1 cellular context compared by ENCODE assay signal in the genomic region with DNA sequence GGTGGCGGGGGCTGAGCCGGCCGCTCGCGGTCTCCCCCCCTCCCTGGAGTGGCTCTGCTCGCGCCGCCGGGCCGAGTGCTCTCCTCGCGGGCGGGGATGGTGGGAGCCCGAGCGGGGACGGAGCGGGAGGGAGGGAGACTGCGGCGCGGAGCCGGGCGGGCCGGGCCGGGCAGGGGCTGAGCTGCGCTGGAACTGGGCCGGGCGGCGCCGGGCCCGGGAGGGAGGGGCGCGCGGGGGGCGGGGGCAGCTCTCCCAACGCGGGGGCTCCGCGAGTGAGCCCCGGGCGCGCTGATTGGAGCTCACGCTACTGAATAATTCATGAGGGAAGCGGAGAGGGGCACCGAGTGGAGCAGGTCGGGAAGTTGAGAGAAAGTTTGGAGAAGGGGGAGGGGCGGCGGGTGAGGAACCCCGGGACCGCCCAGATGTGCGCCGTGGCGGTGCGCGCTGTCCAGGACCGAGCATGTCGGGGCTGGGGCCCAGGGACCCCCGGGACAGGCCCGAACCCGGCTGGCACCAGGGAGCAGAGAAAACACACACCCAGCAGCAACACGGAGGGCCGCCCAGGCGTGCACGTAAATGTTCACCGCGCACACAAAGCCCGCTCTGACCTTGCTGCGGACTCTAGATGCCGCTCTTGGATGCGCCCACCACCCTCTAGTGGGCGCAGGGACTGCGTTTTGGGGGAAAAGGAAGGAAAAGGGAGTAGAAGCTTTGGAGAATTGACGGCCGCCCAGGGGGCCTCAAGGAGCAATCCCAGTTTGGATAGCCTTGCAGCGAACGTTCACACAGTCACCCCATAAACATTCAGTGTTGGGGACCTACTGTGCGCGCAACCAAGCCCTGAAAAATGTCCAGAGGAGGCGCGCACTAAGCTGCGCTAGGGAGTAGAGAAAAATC.
A peak's percentile ranks its signal among the peaks of the same experiment; 100 is the strongest.
TF ChIP-seq lines count a peak whose summit lies in the region.

A gene (minus strand): TSS at position 194 of the 897 bp plus-strand sequence. CDS start 493 bp downstream, outside the sequence.

TF ChIP-seq in K562, 482 proteins besides CTCF, POLR2A, EP300 and RAD21 (continued from another document and continues in another):
- TF ChIP-seq, protein P1, sequence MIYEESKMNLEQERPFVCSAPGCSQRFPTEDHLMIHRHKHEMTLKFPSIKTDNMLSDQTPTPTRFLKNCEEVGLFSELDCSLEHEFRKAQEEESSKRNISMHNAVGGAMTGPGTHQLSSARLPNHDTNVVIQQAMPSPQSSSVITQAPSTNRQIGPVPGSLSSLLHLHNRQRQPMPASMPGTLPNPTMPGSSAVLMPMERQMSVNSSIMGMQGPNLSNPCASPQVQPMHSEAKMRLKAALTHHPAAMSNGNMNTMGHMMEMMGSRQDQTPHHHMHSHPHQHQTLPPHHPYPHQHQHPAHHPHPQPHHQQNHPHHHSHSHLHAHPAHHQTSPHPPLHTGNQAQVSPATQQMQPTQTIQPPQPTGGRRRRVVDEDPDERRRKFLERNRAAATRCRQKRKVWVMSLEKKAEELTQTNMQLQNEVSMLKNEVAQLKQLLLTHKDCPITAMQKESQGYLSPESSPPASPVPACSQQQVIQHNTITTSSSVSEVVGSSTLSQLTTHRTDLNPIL (CRISPR knock-in tag; IDR thresholded peaks at IDR 0.05), result no peak
- TF ChIP-seq ZKSCAN8 (CRISPR knock-in tag; IDR thresholded peaks at IDR 0.05) (no peak), KHSRP (IDR thresholded peaks at IDR 0.05) (no peak), MXI1 (IDR thresholded peaks at IDR 0.05; ENCODE audit: low read depth, low read length) (no peak), ZNF778 (CRISPR knock-in tag; IDR thresholded peaks at IDR 0.05) (no peak), SP1 (CRISPR knock-in tag; IDR thresholded peaks at IDR 0.05) (peak; percentile 66; the same call in 1 of the 2 replicates), RFX5 (IDR thresholded peaks at IDR 0.05; ENCODE audit: low read depth, low read length) (no peak), RBM39 (optimal IDR thresholded peaks at IDR 0.05; ENCODE audit: low read depth, low read length) (no peak), ETV5 (CRISPR knock-in tag; IDR thresholded peaks at IDR 0.05; ENCODE audit: low read depth) (peak; percentile 61), NFE2 (IDR thresholded peaks at IDR 0.05; ENCODE audit: low read depth) (no peak), HSF4 (CRISPR knock-in tag; IDR thresholded peaks at IDR 0.05; ENCODE audit: borderline replicate concordance) (no peak), HDAC3 (IDR thresholded peaks at IDR 0.05; ENCODE audit: borderline replicate concordance, partially characterized antibody) (no peak), RBM25 (IDR thresholded peaks at IDR 0.05; ENCODE audit: low read depth, low read length, severe bottlenecking) (no peak), ZSCAN32 (CRISPR knock-in tag; IDR thresholded peaks at IDR 0.05) (0 out of 2 replicates have a peak, but pooled peaks have one; percentile 22), HCFC1 (IDR thresholded peaks at IDR 0.05; ENCODE audit: low read depth, low read length) (0 out of 2 replicates have a peak, but pooled peaks have one; percentile 2), HNRNPUL1 (IDR thresholded peaks at IDR 0.05; ENCODE audit: low read length) (no peak), GABPB1 (CRISPR knock-in tag; IDR thresholded peaks at IDR 0.05) (no peak; the same call in 1 of the 2 replicates), CBX8 (IDR thresholded peaks at IDR 0.05; ENCODE audit: borderline replicate concordance, extremely low read depth, low read depth, low read length, poor library complexity, severe bottlenecking) (no peak), ZNF174 (CRISPR knock-in tag; IDR thresholded peaks at IDR 0.05) (no peak), HDGF (IDR thresholded peaks at IDR 0.05) (no peak), ZNF124 (CRISPR knock-in tag; IDR thresholded peaks at IDR 0.05) (no peak), PML (IDR thresholded peaks at IDR 0.05; ENCODE audit: low read length) (peak; percentile 58; the same call in 1 of the 2 replicates), RBM17 (IDR thresholded peaks at IDR 0.05; ENCODE audit: borderline replicate concordance, low read depth, low read length) (no peak), KAT7 (CRISPR knock-in tag; IDR thresholded peaks at IDR 0.05; ENCODE audit: borderline replicate concordance) (peak; percentile 96), TBP (optimal IDR thresholded peaks at IDR 0.05; ENCODE audit: low read depth, low read length) (peak; percentile 45), ZNF583 (CRISPR knock-in tag; IDR thresholded peaks at IDR 0.05) (0 out of 2 replicates have a peak, but pooled peaks have one; percentile 61), TAF9B (IDR thresholded peaks at IDR 0.05; ENCODE audit: partially characterized antibody) (no peak), XRCC4 (IDR thresholded peaks at IDR 0.05; ENCODE audit: extremely low read depth, insufficient read depth, insufficient read length) (no peak), FUS (optimal IDR thresholded peaks at IDR 0.05; ENCODE audit: low read depth, low read length) (no peak), DNMT1 (IDR thresholded peaks at IDR 0.05) (no peak), POLR2H (tag; IDR thresholded peaks at IDR 0.05; ENCODE audit: low read depth) (no peak), ZNF23 (CRISPR knock-in tag; IDR thresholded peaks at IDR 0.05) (no peak), SMC3 (conservative IDR thresholded peaks at IDR 0.05; ENCODE audit: insufficient read depth, low read depth, low read length) (0 out of 2 replicates have a peak, but pooled peaks have one; percentile 10), ZNF274 (IDR thresholded peaks at IDR 0.05; ENCODE audit: borderline replicate concordance, low read depth, low read length) (no peak)
- TF ChIP-seq, protein P2, sequence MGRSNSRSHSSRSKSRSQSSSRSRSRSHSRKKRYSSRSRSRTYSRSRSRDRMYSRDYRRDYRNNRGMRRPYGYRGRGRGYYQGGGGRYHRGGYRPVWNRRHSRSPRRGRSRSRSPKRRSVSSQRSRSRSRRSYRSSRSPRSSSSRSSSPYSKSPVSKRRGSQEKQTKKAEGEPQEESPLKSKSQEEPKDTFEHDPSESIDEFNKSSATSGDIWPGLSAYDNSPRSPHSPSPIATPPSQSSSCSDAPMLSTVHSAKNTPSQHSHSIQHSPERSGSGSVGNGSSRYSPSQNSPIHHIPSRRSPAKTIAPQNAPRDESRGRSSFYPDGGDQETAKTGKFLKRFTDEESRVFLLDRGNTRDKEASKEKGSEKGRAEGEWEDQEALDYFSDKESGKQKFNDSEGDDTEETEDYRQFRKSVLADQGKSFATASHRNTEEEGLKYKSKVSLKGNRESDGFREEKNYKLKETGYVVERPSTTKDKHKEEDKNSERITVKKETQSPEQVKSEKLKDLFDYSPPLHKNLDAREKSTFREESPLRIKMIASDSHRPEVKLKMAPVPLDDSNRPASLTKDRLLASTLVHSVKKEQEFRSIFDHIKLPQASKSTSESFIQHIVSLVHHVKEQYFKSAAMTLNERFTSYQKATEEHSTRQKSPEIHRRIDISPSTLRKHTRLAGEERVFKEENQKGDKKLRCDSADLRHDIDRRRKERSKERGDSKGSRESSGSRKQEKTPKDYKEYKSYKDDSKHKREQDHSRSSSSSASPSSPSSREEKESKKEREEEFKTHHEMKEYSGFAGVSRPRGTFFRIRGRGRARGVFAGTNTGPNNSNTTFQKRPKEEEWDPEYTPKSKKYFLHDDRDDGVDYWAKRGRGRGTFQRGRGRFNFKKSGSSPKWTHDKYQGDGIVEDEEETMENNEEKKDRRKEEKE (IDR thresholded peaks at IDR 0.05; ENCODE audit: borderline replicate concordance in 1 of 2, control insufficient read depth in 1 of 2, low read depth in 2 of 2, low read length in 1 of 2), result no peak
- TF ChIP-seq, protein P3, sequence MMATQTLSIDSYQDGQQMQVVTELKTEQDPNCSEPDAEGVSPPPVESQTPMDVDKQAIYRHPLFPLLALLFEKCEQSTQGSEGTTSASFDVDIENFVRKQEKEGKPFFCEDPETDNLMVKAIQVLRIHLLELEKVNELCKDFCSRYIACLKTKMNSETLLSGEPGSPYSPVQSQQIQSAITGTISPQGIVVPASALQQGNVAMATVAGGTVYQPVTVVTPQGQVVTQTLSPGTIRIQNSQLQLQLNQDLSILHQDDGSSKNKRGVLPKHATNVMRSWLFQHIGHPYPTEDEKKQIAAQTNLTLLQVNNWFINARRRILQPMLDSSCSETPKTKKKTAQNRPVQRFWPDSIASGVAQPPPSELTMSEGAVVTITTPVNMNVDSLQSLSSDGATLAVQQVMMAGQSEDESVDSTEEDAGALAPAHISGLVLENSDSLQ (IDR thresholded peaks at IDR 0.05), result no peak
- TF ChIP-seq, protein P4, sequence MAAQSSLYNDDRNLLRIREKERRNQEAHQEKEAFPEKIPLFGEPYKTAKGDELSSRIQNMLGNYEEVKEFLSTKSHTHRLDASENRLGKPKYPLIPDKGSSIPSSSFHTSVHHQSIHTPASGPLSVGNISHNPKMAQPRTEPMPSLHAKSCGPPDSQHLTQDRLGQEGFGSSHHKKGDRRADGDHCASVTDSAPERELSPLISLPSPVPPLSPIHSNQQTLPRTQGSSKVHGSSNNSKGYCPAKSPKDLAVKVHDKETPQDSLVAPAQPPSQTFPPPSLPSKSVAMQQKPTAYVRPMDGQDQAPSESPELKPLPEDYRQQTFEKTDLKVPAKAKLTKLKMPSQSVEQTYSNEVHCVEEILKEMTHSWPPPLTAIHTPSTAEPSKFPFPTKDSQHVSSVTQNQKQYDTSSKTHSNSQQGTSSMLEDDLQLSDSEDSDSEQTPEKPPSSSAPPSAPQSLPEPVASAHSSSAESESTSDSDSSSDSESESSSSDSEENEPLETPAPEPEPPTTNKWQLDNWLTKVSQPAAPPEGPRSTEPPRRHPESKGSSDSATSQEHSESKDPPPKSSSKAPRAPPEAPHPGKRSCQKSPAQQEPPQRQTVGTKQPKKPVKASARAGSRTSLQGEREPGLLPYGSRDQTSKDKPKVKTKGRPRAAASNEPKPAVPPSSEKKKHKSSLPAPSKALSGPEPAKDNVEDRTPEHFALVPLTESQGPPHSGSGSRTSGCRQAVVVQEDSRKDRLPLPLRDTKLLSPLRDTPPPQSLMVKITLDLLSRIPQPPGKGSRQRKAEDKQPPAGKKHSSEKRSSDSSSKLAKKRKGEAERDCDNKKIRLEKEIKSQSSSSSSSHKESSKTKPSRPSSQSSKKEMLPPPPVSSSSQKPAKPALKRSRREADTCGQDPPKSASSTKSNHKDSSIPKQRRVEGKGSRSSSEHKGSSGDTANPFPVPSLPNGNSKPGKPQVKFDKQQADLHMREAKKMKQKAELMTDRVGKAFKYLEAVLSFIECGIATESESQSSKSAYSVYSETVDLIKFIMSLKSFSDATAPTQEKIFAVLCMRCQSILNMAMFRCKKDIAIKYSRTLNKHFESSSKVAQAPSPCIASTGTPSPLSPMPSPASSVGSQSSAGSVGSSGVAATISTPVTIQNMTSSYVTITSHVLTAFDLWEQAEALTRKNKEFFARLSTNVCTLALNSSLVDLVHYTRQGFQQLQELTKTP (IDR thresholded peaks at IDR 0.05; ENCODE audit: low read depth in 1 of 2, partially characterized antibody in 2 of 2), result peak in 1 of 2 experiments; percentile 28
- TF ChIP-seq, protein P5, sequence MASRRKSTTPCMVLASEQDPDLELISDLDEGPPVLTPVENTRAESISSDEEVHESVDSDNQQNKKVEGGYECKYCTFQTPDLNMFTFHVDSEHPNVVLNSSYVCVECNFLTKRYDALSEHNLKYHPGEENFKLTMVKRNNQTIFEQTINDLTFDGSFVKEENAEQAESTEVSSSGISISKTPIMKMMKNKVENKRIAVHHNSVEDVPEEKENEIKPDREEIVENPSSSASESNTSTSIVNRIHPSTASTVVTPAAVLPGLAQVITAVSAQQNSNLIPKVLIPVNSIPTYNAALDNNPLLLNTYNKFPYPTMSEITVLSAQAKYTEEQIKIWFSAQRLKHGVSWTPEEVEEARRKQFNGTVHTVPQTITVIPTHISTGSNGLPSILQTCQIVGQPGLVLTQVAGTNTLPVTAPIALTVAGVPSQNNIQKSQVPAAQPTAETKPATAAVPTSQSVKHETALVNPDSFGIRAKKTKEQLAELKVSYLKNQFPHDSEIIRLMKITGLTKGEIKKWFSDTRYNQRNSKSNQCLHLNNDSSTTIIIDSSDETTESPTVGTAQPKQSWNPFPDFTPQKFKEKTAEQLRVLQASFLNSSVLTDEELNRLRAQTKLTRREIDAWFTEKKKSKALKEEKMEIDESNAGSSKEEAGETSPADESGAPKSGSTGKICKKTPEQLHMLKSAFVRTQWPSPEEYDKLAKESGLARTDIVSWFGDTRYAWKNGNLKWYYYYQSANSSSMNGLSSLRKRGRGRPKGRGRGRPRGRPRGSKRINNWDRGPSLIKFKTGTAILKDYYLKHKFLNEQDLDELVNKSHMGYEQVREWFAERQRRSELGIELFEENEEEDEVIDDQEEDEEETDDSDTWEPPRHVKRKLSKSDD (conservative IDR thresholded peaks at IDR 0.05; ENCODE audit: low read length), result no peak
- TF ChIP-seq, protein P6, sequence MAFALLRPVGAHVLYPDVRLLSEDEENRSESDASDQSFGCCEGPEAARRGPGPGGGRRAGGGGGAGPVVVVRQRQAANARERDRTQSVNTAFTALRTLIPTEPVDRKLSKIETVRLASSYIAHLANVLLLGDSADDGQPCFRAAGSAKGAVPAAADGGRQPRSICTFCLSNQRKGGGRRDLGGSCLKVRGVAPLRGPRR (CRISPR knock-in tag; IDR thresholded peaks at IDR 0.05), result no peak
- TF ChIP-seq, protein P7, sequence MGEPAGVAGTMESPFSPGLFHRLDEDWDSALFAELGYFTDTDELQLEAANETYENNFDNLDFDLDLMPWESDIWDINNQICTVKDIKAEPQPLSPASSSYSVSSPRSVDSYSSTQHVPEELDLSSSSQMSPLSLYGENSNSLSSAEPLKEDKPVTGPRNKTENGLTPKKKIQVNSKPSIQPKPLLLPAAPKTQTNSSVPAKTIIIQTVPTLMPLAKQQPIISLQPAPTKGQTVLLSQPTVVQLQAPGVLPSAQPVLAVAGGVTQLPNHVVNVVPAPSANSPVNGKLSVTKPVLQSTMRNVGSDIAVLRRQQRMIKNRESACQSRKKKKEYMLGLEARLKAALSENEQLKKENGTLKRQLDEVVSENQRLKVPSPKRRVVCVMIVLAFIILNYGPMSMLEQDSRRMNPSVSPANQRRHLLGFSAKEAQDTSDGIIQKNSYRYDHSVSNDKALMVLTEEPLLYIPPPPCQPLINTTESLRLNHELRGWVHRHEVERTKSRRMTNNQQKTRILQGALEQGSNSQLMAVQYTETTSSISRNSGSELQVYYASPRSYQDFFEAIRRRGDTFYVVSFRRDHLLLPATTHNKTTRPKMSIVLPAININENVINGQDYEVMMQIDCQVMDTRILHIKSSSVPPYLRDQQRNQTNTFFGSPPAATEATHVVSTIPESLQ (CRISPR knock-in tag; IDR thresholded peaks at IDR 0.05), result peak; percentile 44; the same call in 1 of the 2 replicates
- TF ChIP-seq, protein P8, sequence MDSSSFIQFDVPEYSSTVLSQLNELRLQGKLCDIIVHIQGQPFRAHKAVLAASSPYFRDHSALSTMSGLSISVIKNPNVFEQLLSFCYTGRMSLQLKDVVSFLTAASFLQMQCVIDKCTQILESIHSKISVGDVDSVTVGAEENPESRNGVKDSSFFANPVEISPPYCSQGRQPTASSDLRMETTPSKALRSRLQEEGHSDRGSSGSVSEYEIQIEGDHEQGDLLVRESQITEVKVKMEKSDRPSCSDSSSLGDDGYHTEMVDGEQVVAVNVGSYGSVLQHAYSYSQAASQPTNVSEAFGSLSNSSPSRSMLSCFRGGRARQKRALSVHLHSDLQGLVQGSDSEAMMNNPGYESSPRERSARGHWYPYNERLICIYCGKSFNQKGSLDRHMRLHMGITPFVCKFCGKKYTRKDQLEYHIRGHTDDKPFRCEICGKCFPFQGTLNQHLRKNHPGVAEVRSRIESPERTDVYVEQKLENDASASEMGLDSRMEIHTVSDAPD (CRISPR knock-in tag; IDR thresholded peaks at IDR 0.05), result no peak
